In genomic region chr11:32792948-32793475, GRCh38 we compare ENCODE assay signal across 8 cellular contexts. TPM values are rescaled to one million over a fixed set of nuclear protein-coding genes. Genes with fewer than 3 reads are reported as not detected.
A peak's percentile ranks its signal among the peaks of the same experiment; 100 is the strongest.
DNase-seq lines count a peak whose midpoint lies in the region; ATAC-seq and TF ChIP-seq lines count a peak whose summit lies in the region.

No MANE protein-coding gene starts in this region.

- H2BK5ac ChIP-seq in IMR-90 (ENCODE audit: low read depth, low read length, poor library complexity, severe bottlenecking), result no peak overlapping the region

- no peak overlapping the region for H4K91ac ChIP-seq in IMR-90 (ENCODE audit: insufficient read depth, low read depth, low read length)

- WGBS in IMR-90 (ENCODE audit: extremely low coverage in 2 of 2, insufficient read length in 1 of 2), 2 experiments, result no CpG with 5 or more reads among the region's 13 CpGs
- WGBS in ovary, 3 donors, result 15 to 17% (median 15%) methylated on average over 13 of the region's 13 CpGs

- no peak overlapping the region for H3K14ac ChIP-seq in IMR-90 (replicated peaks; ENCODE audit: low read depth, low read length)

- H3K4ac ChIP-seq in IMR-90 (ENCODE audit: low read depth, low read length), result no peak overlapping the region

- ATAC-seq in IMR-90 (ENCODE audit: low read depth), result peak; percentile 87

- CTCF ChIA-PET in IMR-90 (lab: Yijun Ruan, JAX), result interaction anchor here (0.7 kb wide), 2 partner anchors 10 to 470 kb away, joined by 3 to 5 read pairs; no protein-coding TSS in a partner anchor

- H3K9me3 Mint-ChIP-seq in activated T-helper 2 cell treated with anti-CD3 and anti-CD28 coated beads, Interferon-gamma antibody, Interleukin-2, Interleukin-4, amounts not matched to agents 10 μg/mL and 5 μg/mL and 100 μg/mL, durations not matched to agents 14 hours and 24 hours and 36 hours, result no peaks in the 10 kb centered on the region

- POLR2A ChIA-PET in IMR-90 (lab: Charles Lee; ENCODE audit: unreplicated experiment), result no interaction called here

- TF ChIP-seq POLR2A in IMR-90 (IDR thresholded peaks at IDR 0.05; ENCODE audit: low read depth, low read length) (no peak), ovary (IDR thresholded peaks at IDR 0.05) (no peak)

- H3K27ac ChIP-seq in IMR-90 (ENCODE audit: insufficient read depth, low read length), result no peak overlapping the region
- H3K27ac ChIP-seq in ovary, result no peak overlapping the region

- DNase-seq in COLO668 (lab: John Stamatoyannopoulos, UW; ENCODE audit: unreplicated experiment), result peak; percentile 63
- DNase-seq in GM20000 (ENCODE audit: low spot score), result peak; percentile 43
- DNase-seq in IMR-90, result peak; percentile 27
- DNase-seq in RPMI7951 (ENCODE audit: low read depth), result peak; percentile 27
- DNase-seq in activated T-helper 2 cell treated with anti-CD3 and anti-CD28 coated beads, Interferon-gamma antibody, Interleukin-2, Interleukin-4, amounts not matched to agents 10 μg/mL and 5 μg/mL and 100 μg/mL, durations not matched to agents 14 hours and 24 hours and 36 hours (ENCODE audit: low spot score), result peak; percentile 49
- DNase-seq in germinal center (ENCODE audit: low spot score), result peak; percentile 48
- DNase-seq in ovary, result peak; percentile 18 to 66 (median 57)
- peak; percentile 66 for DNase-seq in ureter (ENCODE audit: low spot score)

- peak; percentile 50 for TF ChIP-seq RAD21 in IMR-90 (IDR thresholded peaks at IDR 0.05; ENCODE audit: low read length)

- no peak overlapping the region for H3K23ac ChIP-seq in IMR-90 (ENCODE audit: low read depth, low read length)

- no peak overlapping the region for H2BK20ac ChIP-seq in IMR-90 (ENCODE audit: low read depth, low read length)

- peaks cover 3% of the 10 kb centered on the region for H3K4me1 Mint-ChIP-seq in activated T-helper 2 cell treated with anti-CD3 and anti-CD28 coated beads, Interferon-gamma antibody, Interleukin-2, Interleukin-4, amounts not matched to agents 10 μg/mL and 5 μg/mL and 100 μg/mL, durations not matched to agents 14 hours and 24 hours and 36 hours (ENCODE audit: low read depth)

- H3K9me3 ChIP-seq in IMR-90 (ENCODE audit: control insufficient read depth, insufficient read depth, low read length) (no peaks in the 10 kb centered on the region), ovary (no peaks in the 10 kb centered on the region)

- no peak overlapping the region for H2BK120ac ChIP-seq in IMR-90 (ENCODE audit: low read depth, low read length)

- dilution Hi-C loops in IMR-90 (cut with HindIII; ENCODE audit: low sequenced_read_pairs, unreplicated experiment), result no loop called here

- peak overlapping the region; percentile 13 for H3K4me3 Mint-ChIP-seq in activated T-helper 2 cell treated with anti-CD3 and anti-CD28 coated beads, Interferon-gamma antibody, Interleukin-2, Interleukin-4, amounts not matched to agents 10 μg/mL and 5 μg/mL and 100 μg/mL, durations not matched to agents 14 hours and 24 hours and 36 hours (ENCODE audit: low read depth)

- H3K27ac Mint-ChIP-seq in activated T-helper 2 cell treated with anti-CD3 and anti-CD28 coated beads, Interferon-gamma antibody, Interleukin-2, Interleukin-4, amounts not matched to agents 10 μg/mL and 5 μg/mL and 100 μg/mL, durations not matched to agents 14 hours and 24 hours and 36 hours, result no peak overlapping the region

- no peak overlapping the region; the same call in 1 of the 2 replicates for H3K4me2 ChIP-seq in IMR-90 (ENCODE audit: low read depth, low read length)

- H3K79me1 ChIP-seq in IMR-90 (ENCODE audit: low read depth in 1 of 2, low read length in 2 of 2), result no peaks in the 10 kb centered on the region

- no peak overlapping the region for H2BK15ac ChIP-seq in IMR-90 (ENCODE audit: low read depth, low read length)

- no peaks in the 10 kb centered on the region for H4K20me1 ChIP-seq in IMR-90 (ENCODE audit: insufficient read depth, low read length)

- H3K56ac ChIP-seq in IMR-90 (ENCODE audit: extremely low read depth, insufficient read depth, low read length), result no peak overlapping the region

- H3K27me3 ChIP-seq in IMR-90 (ENCODE audit: control insufficient read depth, insufficient read depth, low read length) (peaks cover 4% of the 10 kb centered on the region; the same call in 1 of the 2 replicates), ovary (no peaks in the 10 kb centered on the region)

- H2AFZ ChIP-seq in IMR-90 (replicated peaks; ENCODE audit: low read length, poor library complexity), result no peak overlapping the region

- BruUV-seq in IMR-90 (replicated peaks; lab: Mats Ljungman, UMichigan), result no TSS peak

- no peak overlapping the region for H2AK5ac ChIP-seq in IMR-90 (ENCODE audit: low read depth, low read length)

- H4K8ac ChIP-seq in IMR-90 (ENCODE audit: low read depth in 2 of 2, low read length in 2 of 2), result no peak overlapping the region

- no peaks in the 10 kb centered on the region for H3K9me1 ChIP-seq in IMR-90 (ENCODE audit: insufficient read depth, low read length)

- H3K36me3 ChIP-seq in IMR-90 (ENCODE audit: control insufficient read depth, insufficient read depth, low read length) (no peaks in the 10 kb centered on the region), ovary (no peaks in the 10 kb centered on the region)

- H3K4me3 ChIP-seq in IMR-90 (ENCODE audit: insufficient read depth, low read depth, low read length) (no peak overlapping the region), ovary (no peak overlapping the region)

- no peak overlapping the region for H3K18ac ChIP-seq in IMR-90 (ENCODE audit: low read depth, low read length)

- TF ChIP-seq EP300 in ovary (IDR thresholded peaks at IDR 0.05), result no peak

- TF ChIP-seq CTCF in GM20000 (IDR thresholded peaks at IDR 0.05; ENCODE audit: extremely low read depth, missing control alignments) (peak; percentile 59), IMR-90 (conservative IDR thresholded peaks at IDR 0.05; ENCODE audit: low read depth, low read length) (peak; percentile 57), ovary (IDR thresholded peaks at IDR 0.05) (peak; percentile 24 to 65 (median 58))

- in situ Hi-C loops in IMR-90 (cut with MboI; ENCODE audit: low sequenced_read_pairs), result no loop called here

- H3K9ac ChIP-seq in IMR-90 (ENCODE audit: low read depth, low read length), result no peak overlapping the region

- peaks cover 27% of the 10 kb centered on the region for H3K27me3 Mint-ChIP-seq in activated T-helper 2 cell treated with anti-CD3 and anti-CD28 coated beads, Interferon-gamma antibody, Interleukin-2, Interleukin-4, amounts not matched to agents 10 μg/mL and 5 μg/mL and 100 μg/mL, durations not matched to agents 14 hours and 24 hours and 36 hours (ENCODE audit: low read depth)

- intact Hi-C loops in IMR-90 (cut with micrococcal nuclease), result loop anchor here (1.0 to 5.0 kb wide), 3 partner anchors 81 to 470 kb away; no protein-coding TSS in a partner anchor
- intact Hi-C loops in activated T-helper 2 cell treated with anti-CD3 and anti-CD28 coated beads, Interferon-gamma antibody, Interleukin-2, Interleukin-4, amounts not matched to agents 10 μg/mL and 5 μg/mL and 100 μg/mL, durations not matched to agents 14 hours and 24 hours and 36 hours (cut with micrococcal nuclease), result loop anchor here (1.0 to 10.0 kb wide), 3 partner anchors 78 to 470 kb away; partner anchors contain the start of gene WT1
- intact Hi-C loops in ovary (cut with DNase I), result loop anchor here in 3 of 4 donors (2.0 to 10.0 kb wide), 3 partner anchors 81 to 478 kb away; no protein-coding TSS in a partner anchor

- no peak overlapping the region for H4K5ac ChIP-seq in IMR-90 (ENCODE audit: low read depth, low read length)

- H3K36me3 Mint-ChIP-seq in activated T-helper 2 cell treated with anti-CD3 and anti-CD28 coated beads, Interferon-gamma antibody, Interleukin-2, Interleukin-4, amounts not matched to agents 10 μg/mL and 5 μg/mL and 100 μg/mL, durations not matched to agents 14 hours and 24 hours and 36 hours (ENCODE audit: low read depth), result no peaks in the 10 kb centered on the region

- H3K4me1 ChIP-seq in IMR-90 (ENCODE audit: control insufficient read depth, insufficient read depth, low read length), result no peaks in the 10 kb centered on the region
- H3K4me1 ChIP-seq in ovary (ENCODE audit: insufficient read depth), result no peaks in the 10 kb centered on the region

- no peak overlapping the region for H2AK9ac ChIP-seq in IMR-90 (replicated peaks; ENCODE audit: low read depth, low read length, poor library complexity)

TF ChIP-seq in IMR-90, 13 proteins besides CTCF, POLR2A, EP300 and RAD21:
- TF ChIP-seq SMC3 (IDR thresholded peaks at IDR 0.05; ENCODE audit: low read depth, low read length) (peak; percentile 63), USF2 (IDR thresholded peaks at IDR 0.05; ENCODE audit: low read depth, low read length) (no peak)

RNA-seq across cellular contexts. Expression of gene CCDC73, which starts 1.4 kb away (rescaled TPM):
- total RNA-seq in IMR-90 (2012; rRNA removed), result not detected in 2 replicates
- polyA plus RNA-seq in IMR-90 (2012; rRNA removed), result not detected in 2 replicates
- not detected in 2 replicates for polyA plus RNA-seq in IMR-90 (2012; cell fraction: cytosol; rRNA removed)
- polyA plus RNA-seq in IMR-90 (2012; cell fraction: nucleus; rRNA removed; ENCODE audit: low replicate concordance), result not detected in 2 replicates
- 0.10 TPM in 1 of 2 replicates, not detected in the other for total RNA-seq in RPMI7951 (2014; rRNA removed; shearing (Covaris generic))
- total RNA-seq in activated T-helper 2 cell treated with anti-CD3 and anti-CD28 coated beads, Interferon-gamma antibody, Interleukin-2, Interleukin-4, amounts not matched to agents 10 μg/mL and 5 μg/mL and 100 μg/mL, durations not matched to agents 14 hours and 24 hours and 36 hours, result 0.11 and 0.14 TPM in 2 replicates
- 1 to 10 TPM in 3 of 7 donors, under 1 TPM in 4; 0.23 to 1.6 (median 0.98) TPM for total RNA-seq in ovary
- 1 to 10 TPM in 1 of 2 donors, under 1 TPM in 1; 0.28 to 1.5 TPM for polyA plus RNA-seq in ovary
- total RNA-seq in ureter, result 0.26 TPM

RNA-seq across cellular contexts. Expression of gene PRRG4, which starts 36.7 kb away (rescaled TPM):
- not detected in 2 replicates for total RNA-seq in IMR-90 (2012; rRNA removed)
- not detected in 2 replicates for polyA plus RNA-seq in IMR-90 (2012; rRNA removed)
- polyA plus RNA-seq in IMR-90 (2012; cell fraction: cytosol; rRNA removed), result not detected in 2 replicates
- polyA plus RNA-seq in IMR-90 (2012; cell fraction: nucleus; rRNA removed; ENCODE audit: low replicate concordance), result not detected in 2 replicates
- 0.24 and 0.49 TPM in 2 replicates for total RNA-seq in RPMI7951 (2014; rRNA removed; shearing (Covaris generic))
- total RNA-seq in activated T-helper 2 cell treated with anti-CD3 and anti-CD28 coated beads, Interferon-gamma antibody, Interleukin-2, Interleukin-4, amounts not matched to agents 10 μg/mL and 5 μg/mL and 100 μg/mL, durations not matched to agents 14 hours and 24 hours and 36 hours, result 1.1 and 1.3 TPM in 2 replicates
- 1 to 10 TPM in 2 of 7 donors, under 1 TPM in 5; 0.20 to 6.5 (median 0.48) TPM for total RNA-seq in ovary
- polyA plus RNA-seq in ovary, result 1 to 10 TPM in 1 of 2 donors, under 1 TPM in 1; 0.17 to 1.1 TPM
- 8.6 TPM for total RNA-seq in ureter
